ENCODE assay signal across 15 cellular contexts in genomic region chr20:57990396-57990987, GRCh38.
DNase-seq lines count a peak whose midpoint lies in the region; ATAC-seq and TF ChIP-seq lines count a peak whose summit lies in the region.
"Had no signal": no experiment of that assay in that cellular context is flagged by ENCODE, and none has a peak within 500 bp of the region (broad histone marks: within the 10 kb centered on the region; RNA-seq: fewer than 3 reads in every experiment).

No MANE protein-coding gene starts in this region.

- H3K4me3 Mint-ChIP-seq in endodermal cell, result no peak overlapping the region
- H3K4me3 Mint-ChIP-seq: dendritic cell treated with granulocyte-macrophage colony-stimulating factor and Interleukin-4, amounts not matched to agents 40 ng/mL and 50 ng/mL, for 4 days had no signal

- no peaks in the 10 kb centered on the region for H3K36me3 Mint-ChIP-seq in endodermal cell (ENCODE audit: low read depth)

- no peak overlapping the region for H3K9ac ChIP-seq in endodermal cell (ENCODE audit: extremely low read depth, low read length, poor library complexity, severe bottlenecking)
- no peak overlapping the region for H3K9ac ChIP-seq in MM.1S (ENCODE audit: low read length)
- H3K9ac ChIP-seq: KMS-11 had no signal

- H3K4me1 ChIP-seq in breast epithelium (peaks cover 9 to 14% of the 10 kb centered on the region in 2 donors), endodermal cell (ENCODE audit: control insufficient read depth, insufficient read depth, low read length) (no peaks in the 10 kb centered on the region), MM.1S (ENCODE audit: low read length) (no peaks in the 10 kb centered on the region)

- H3K79me2 ChIP-seq in MM.1S (ENCODE audit: low read length), result no peaks in the 10 kb centered on the region

- TF ChIP-seq CTCF in breast epithelium (IDR thresholded peaks at IDR 0.05) (no peak), endodermal cell (conservative IDR thresholded peaks at IDR 0.05) (no peak), MM.1S (IDR thresholded peaks at IDR 0.05; ENCODE audit: low read length) (no peak)

- intact Hi-C loops in Right ventricle myocardium inferior (cut with DNase I) (no loop called here), cardiac septum (cut with DNase I) (loop anchor here (10.0 kb wide), 1 partner anchor 84 kb away; no protein-coding TSS in a partner anchor), breast epithelium (cut with DNase I; ENCODE audit: low total_unique reads) (no loop called here), left cardiac atrium (cut with DNase I) (no loop called here)

- H3K9me3 ChIP-seq in breast epithelium (no peaks in the 10 kb centered on the region), endodermal cell (ENCODE audit: control insufficient read depth, low read length) (no peaks in the 10 kb centered on the region), MM.1S (replicated peaks; ENCODE audit: insufficient read depth, low read length) (no peaks in the 10 kb centered on the region)

- peaks cover 1% of the 10 kb centered on the region for H3K27me3 Mint-ChIP-seq in endodermal cell (ENCODE audit: insufficient read depth)

- ATAC-seq in Right ventricle myocardium inferior (peak; percentile 79), left cardiac atrium (peak; percentile 27 to 68), GM21526 (IDR thresholded peaks at IDR 0.05; ENCODE audit: low FRiP score, unreplicated experiment) (no peak), HG02970 (IDR thresholded peaks at IDR 0.05; ENCODE audit: low FRiP score, unreplicated experiment) (no peak)

- 77 to 88% methylated on average over 2 to 8 of the region's 8 CpGs for WGBS in endodermal cell (ENCODE audit: insufficient coverage in 1 of 2, insufficient read length in 1 of 2), 2 experiments

- H4K20me1 ChIP-seq in MM.1S (ENCODE audit: insufficient read depth, low read length), result no peaks in the 10 kb centered on the region

- H3K36me3 ChIP-seq in breast epithelium (no peaks in the 10 kb centered on the region), endodermal cell (ENCODE audit: control insufficient read depth, insufficient read depth, low read length) (no peaks in the 10 kb centered on the region), MM.1S (replicated peaks; ENCODE audit: insufficient read depth, low read length) (no peaks in the 10 kb centered on the region)

- H2AFZ ChIP-seq in MM.1S (ENCODE audit: low read length), result no peak overlapping the region

- no peak overlapping the region for H3K4me2 ChIP-seq in MM.1S (ENCODE audit: low read depth, low read length)
- H3K4me2 ChIP-seq: KMS-11 had no signal

- no peak overlapping the region for H3K4me3 ChIP-seq in breast epithelium
- no peak overlapping the region for H3K4me3 ChIP-seq in endodermal cell (ENCODE audit: low read length)
- H3K4me3 ChIP-seq in MM.1S (ENCODE audit: low read length), result no peak overlapping the region

- no peaks in the 10 kb centered on the region for H3K9me2 ChIP-seq in MM.1S (replicated peaks; ENCODE audit: insufficient read depth, low read length)

- no peak for TF ChIP-seq POLR2A in breast epithelium (IDR thresholded peaks at IDR 0.05)

- no peaks in the 10 kb centered on the region for H3K27me3 ChIP-seq in breast epithelium
- no peaks in the 10 kb centered on the region for H3K27me3 ChIP-seq in endodermal cell (ENCODE audit: control insufficient read depth, insufficient read depth, low read length, poor library complexity, severe bottlenecking)
- H3K27me3 ChIP-seq in MM.1S (replicated peaks; ENCODE audit: insufficient read depth, low read length), result peaks cover 96% of the 10 kb centered on the region

- DNase-seq in Right ventricle myocardium inferior (ENCODE audit: missing footprints), result no peak
- DNase-seq in cardiac septum (ENCODE audit: low spot score), result no peak
- DNase-seq in breast epithelium (ENCODE audit: low spot score in 2 of 2), result peak in 1 of 2 donors; percentile 37
- DNase-seq in left cardiac atrium, result peak; percentile 37
- no peak for DNase-seq in endodermal cell
- no peak for DNase-seq in MM.1S
- DNase-seq: 8988T; activated CD4-positive, CD25-positive, alpha-beta regulatory T cell; activated CD8-positive, alpha-beta memory T cell treated with anti-CD3 and anti-CD28 coated beads, Interleukin-2, amount 50 U/mL, for 48 hours; NCI-H2081 treated with DMSO at 0.1 percent for 48 hours; SW 1271 had no signal

- H3K9me3 Mint-ChIP-seq in endodermal cell, result no peaks in the 10 kb centered on the region
- H3K9me3 Mint-ChIP-seq: dendritic cell treated with granulocyte-macrophage colony-stimulating factor and Interleukin-4, amounts not matched to agents 40 ng/mL and 50 ng/mL, for 4 days had no signal

- H3K27ac Mint-ChIP-seq in endodermal cell, result no peak overlapping the region
- H3K27ac Mint-ChIP-seq: dendritic cell treated with granulocyte-macrophage colony-stimulating factor and Interleukin-4, amounts not matched to agents 40 ng/mL and 50 ng/mL, for 4 days had no signal

- H3F3A ChIP-seq in MM.1S (ENCODE audit: insufficient read depth, low read length), result no peaks in the 10 kb centered on the region

- H3K4me1 Mint-ChIP-seq in endodermal cell, result peaks cover 3% of the 10 kb centered on the region

- peak overlapping the region; percentile 79 to 82 for H3K27ac ChIP-seq in breast epithelium
- no peak overlapping the region for H3K27ac ChIP-seq in endodermal cell (ENCODE audit: low read depth, low read length)
- H3K27ac ChIP-seq in MM.1S (ENCODE audit: low read length), result no peak overlapping the region
- H3K27ac ChIP-seq: KMS-11 had no signal

Comparison
In these comparisons a context has a peak if more than half of its experiments do, and no peak if none do; other contexts are left out.
1. ATAC-seq: peak in Right ventricle myocardium inferior (single experiment) and left cardiac atrium (2 of 2); none in GM21526 (single experiment) and HG02970 (single experiment).
2. H3K27ac ChIP-seq: peak in breast epithelium (2 of 2); none in endodermal cell (single experiment) and MM.1S (single experiment).